Comparison of ENCODE assay signal across 9 cellular contexts in the genomic region with DNA sequence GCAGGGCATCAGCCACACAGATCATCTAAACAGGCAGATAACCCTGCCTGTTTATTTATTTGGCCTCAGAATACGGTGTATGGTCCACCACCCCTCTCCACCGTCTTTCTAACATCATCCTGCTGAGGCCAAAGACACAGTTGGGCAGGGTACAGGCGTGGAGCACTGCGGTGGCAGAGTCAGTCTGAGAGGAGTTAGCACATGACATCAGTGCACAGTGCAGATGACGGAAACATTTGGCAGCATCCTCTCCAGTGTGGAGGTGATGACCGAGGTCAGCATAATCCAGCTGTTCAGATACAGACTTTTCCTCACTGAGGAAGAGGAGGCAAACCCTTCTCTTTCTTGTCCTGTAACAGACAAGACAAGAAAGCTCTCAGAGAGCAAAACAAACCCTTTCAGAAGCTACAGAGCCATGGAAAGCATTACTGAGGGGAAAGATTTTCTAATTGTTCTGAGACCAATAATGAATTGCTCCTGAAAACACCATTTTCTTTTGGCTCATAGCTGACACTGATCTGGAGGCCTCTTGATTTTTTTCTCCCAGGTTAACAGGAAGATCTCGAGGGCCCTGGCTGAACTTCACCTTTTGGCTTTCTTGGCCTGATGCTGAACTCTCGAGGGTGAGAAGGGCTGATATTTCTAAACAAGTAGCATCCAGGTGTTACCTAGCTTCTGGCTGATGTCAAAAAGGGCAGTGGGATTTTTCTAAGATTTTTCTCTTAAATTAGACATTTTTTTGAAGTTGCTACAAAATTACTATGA. TPM values are rescaled to one million over a fixed set of nuclear protein-coding genes. Genes with fewer than 3 reads are reported as not detected.
DNase-seq lines count a peak whose midpoint lies in the region; FAIRE-seq and TF ChIP-seq lines count a peak whose summit lies in the region.
"Had no signal": no experiment of that assay in that cellular context is flagged by ENCODE, and none has a peak within 500 bp of the region (broad histone marks: within the 10 kb centered on the region; RNA-seq: fewer than 3 reads in every experiment).

No MANE protein-coding gene starts in this region.

- no peak overlapping the region for H2AFZ ChIP-seq in PC-9

- POLR2A ChIA-PET in PC-9 (lab: Charles Lee; ENCODE audit: unreplicated experiment): no interaction called here

- TF ChIP-seq CTCF in GM06990 (IDR thresholded peaks at IDR 0.05; ENCODE audit: insufficient read depth, low read length, poor library complexity, severe bottlenecking) (no peak), PC-9 (conservative IDR thresholded peaks at IDR 0.05) (no peak), kidney (IDR thresholded peaks at IDR 0.05; ENCODE audit: borderline replicate concordance, extremely low read depth, insufficient read depth) (no peak), D721Med (IDR thresholded peaks at IDR 0.05; ENCODE audit: insufficient read depth, missing control alignments) (no peak)

- intact Hi-C loops in PC-9 (cut with micrococcal nuclease; ENCODE audit: unreplicated experiment): no loop called here
- intact Hi-C loops in kidney (cut with DNase I): no loop called here

- FAIRE-seq in H54 (lab: Jason Lieb, UNC) (peak; percentile 62), kidney (lab: Jason Lieb, UNC) (no peak), D721Med (lab: Jason Lieb, UNC) (no peak)

- CTCF ChIA-PET in PC-9 (lab: Charles Lee): no interaction called here

- H3K4me1 Mint-ChIP-seq in activated naive CD8-positive, alpha-beta T cell treated with anti-CD3 and anti-CD28 coated beads for 36 hours: peaks cover 80% of the 10 kb centered on the region

- no peaks in the 10 kb centered on the region for H4K20me1 ChIP-seq in PC-9 (ENCODE audit: insufficient read depth)

- peak overlapping the region; percentile 80 for H3K4me3 ChIP-seq in GM06990 (replicated peaks; ENCODE audit: low read depth, low read length)
- H3K4me3 ChIP-seq in PC-9: peak overlapping the region; percentile 74; the same call in 1 of the 2 replicates
- peak overlapping the region; percentile 30 to 78 for H3K4me3 ChIP-seq in kidney (ENCODE audit: low read length in 2 of 2)
- H3K4me3 ChIP-seq: SK-N-MC had no signal

- peaks cover 3% of the 10 kb centered on the region; the same call in 1 of the 2 replicates for H3F3A ChIP-seq in PC-9 (ENCODE audit: insufficient read depth, low read depth)

- TF ChIP-seq POLR2A in H54 (IDR thresholded peaks at IDR 0.05; ENCODE audit: low read depth, low read length): no peak

- H3K27me3 ChIP-seq in GM06990 (replicated peaks; ENCODE audit: control insufficient read depth, insufficient read depth, low read length) (no peaks in the 10 kb centered on the region), PC-9 (ENCODE audit: insufficient read depth, low read depth) (no peaks in the 10 kb centered on the region)

- peaks cover 61% of the 10 kb centered on the region for H3K36me3 Mint-ChIP-seq in activated naive CD8-positive, alpha-beta T cell treated with anti-CD3 and anti-CD28 coated beads for 36 hours

- no peaks in the 10 kb centered on the region; the same call in 1 of the 2 replicates for H3K9me3 ChIP-seq in PC-9 (ENCODE audit: insufficient read depth, low read depth)
- H3K9me3 ChIP-seq in kidney (ENCODE audit: control insufficient read depth in 1 of 2, low read length in 2 of 2): no peaks in the 10 kb centered on the region

- no peaks in the 10 kb centered on the region for H3K79me2 ChIP-seq in PC-9 (ENCODE audit: low read depth)

- peaks cover 1% of the 10 kb centered on the region for H3K9me3 Mint-ChIP-seq in activated naive CD8-positive, alpha-beta T cell treated with anti-CD3 and anti-CD28 coated beads for 36 hours

- no peaks in the 10 kb centered on the region for H3K27me3 Mint-ChIP-seq in activated naive CD8-positive, alpha-beta T cell treated with anti-CD3 and anti-CD28 coated beads for 36 hours

- peaks cover 23% of the 10 kb centered on the region for H3K4me1 ChIP-seq in PC-9 (replicated peaks; ENCODE audit: insufficient read depth)
- H3K4me1 ChIP-seq in kidney (ENCODE audit: control insufficient read depth in 1 of 2, insufficient read depth in 1 of 2, low read depth in 1 of 2, low read length in 2 of 2): peaks cover 6 to 14% of the 10 kb centered on the region in 2 donors

- peak overlapping the region in 1 of 2 donors; percentile 37 for H3K9ac ChIP-seq in kidney (ENCODE audit: low read length in 2 of 2)

- peak overlapping the region; percentile 97 for H3K27ac Mint-ChIP-seq in activated naive CD8-positive, alpha-beta T cell treated with anti-CD3 and anti-CD28 coated beads for 36 hours

- peak overlapping the region; percentile 93 for H3K4me3 Mint-ChIP-seq in activated naive CD8-positive, alpha-beta T cell treated with anti-CD3 and anti-CD28 coated beads for 36 hours

- DNase-seq in GM06990 (ENCODE audit: extremely low read depth, insufficient read length) (no peak), H54 (ENCODE audit: insufficient read length, low spot score) (no peak), PC-9 (no peak), kidney (peak; percentile 77), D721Med (ENCODE audit: insufficient read length, low spot score) (no peak), KBM-7 (no peak)
- DNase-seq in activated naive CD8-positive, alpha-beta T cell treated with anti-CD3 and anti-CD28 coated beads for 36 hours: peak; percentile 57
- DNase-seq in stimulated activated CD4-positive, alpha-beta T cell treated with anti-CD3 and anti-CD28 coated beads, Interleukin-2, amount 100 ng/mL, for 48 hours: peak; percentile 39 to 49

- H3K27ac ChIP-seq in PC-9 (no peak overlapping the region), kidney (ENCODE audit: low read depth in 2 of 2, low read length in 2 of 2) (peak overlapping the region; percentile 14 to 68)
- H3K27ac ChIP-seq: SK-N-MC had no signal

- BruUV-seq in PC-9 (replicated peaks; lab: Mats Ljungman, UMichigan): no TSS peak

- peak overlapping the region; percentile 76 for H3K4me2 ChIP-seq in PC-9

- H3K36me3 ChIP-seq in GM06990 (ENCODE audit: control insufficient read depth, insufficient read depth, low read length) (no peaks in the 10 kb centered on the region), PC-9 (ENCODE audit: low read depth) (no peaks in the 10 kb centered on the region), kidney (ENCODE audit: control insufficient read depth in 1 of 2, insufficient read depth in 2 of 2, low read length in 2 of 2) (no peaks in the 10 kb centered on the region)

- 0 out of 2 replicates have a peak, but pooled peaks cover 4% of the 10 kb centered on the region for H3K9me2 ChIP-seq in PC-9 (ENCODE audit: insufficient read depth)

- in situ Hi-C loops in KBM-7 (cut with MboI; ENCODE audit: low pct_unique_long_range_greater_than_20kb, low sequenced_read_pairs): no loop called here

RNA-seq across cellular contexts. Expression of gene NFKBIZ, which starts 20.1 kb away (rescaled TPM):
- total RNA-seq in PC-9 (2021) (44.9 and 57.7 TPM in 2 replicates), kidney (196 TPM)
- total RNA-seq in activated naive CD8-positive, alpha-beta T cell treated with anti-CD3 and anti-CD28 coated beads for 36 hours: 10 to 100 TPM; 57.7 to 58.8 TPM
- polyA plus RNA-seq in kidney (ENCODE audit: insufficient read depth, low read depth, low replicate concordance): 6.7 TPM

RNA-seq across cellular contexts. Expression of gene NXPE3, which starts 50.2 kb away (rescaled TPM):
- total RNA-seq in PC-9 (2021) (12.0 and 12.8 TPM in 2 replicates), kidney (13.3 TPM)
- total RNA-seq in activated naive CD8-positive, alpha-beta T cell treated with anti-CD3 and anti-CD28 coated beads for 36 hours: 10 to 100 TPM; 19.9 to 22.5 TPM
- polyA plus RNA-seq in kidney (ENCODE audit: insufficient read depth, low read depth, low replicate concordance): 4.9 TPM

Comparison
In these comparisons a context has a peak if more than half of its experiments do, and no peak if none do; other contexts are left out.
1. DNase-seq: peak in activated naive CD8-positive, alpha-beta T cell treated with anti-CD3 and anti-CD28 coated beads for 36 hours (single experiment), kidney (single experiment) and stimulated activated CD4-positive, alpha-beta T cell treated with anti-CD3 and anti-CD28 coated beads, Interleukin-2, amount 100 ng/mL, for 48 hours (2 of 2); none in GM06990 (single experiment), H54 (single experiment), PC-9 (0 of 2), D721Med (single experiment) and KBM-7 (single experiment).
2. Peak in every context shown above with its lines, with median percentiles within 50 percentile points of each other: H3K4me3 ChIP-seq.